In the genomic region with DNA sequence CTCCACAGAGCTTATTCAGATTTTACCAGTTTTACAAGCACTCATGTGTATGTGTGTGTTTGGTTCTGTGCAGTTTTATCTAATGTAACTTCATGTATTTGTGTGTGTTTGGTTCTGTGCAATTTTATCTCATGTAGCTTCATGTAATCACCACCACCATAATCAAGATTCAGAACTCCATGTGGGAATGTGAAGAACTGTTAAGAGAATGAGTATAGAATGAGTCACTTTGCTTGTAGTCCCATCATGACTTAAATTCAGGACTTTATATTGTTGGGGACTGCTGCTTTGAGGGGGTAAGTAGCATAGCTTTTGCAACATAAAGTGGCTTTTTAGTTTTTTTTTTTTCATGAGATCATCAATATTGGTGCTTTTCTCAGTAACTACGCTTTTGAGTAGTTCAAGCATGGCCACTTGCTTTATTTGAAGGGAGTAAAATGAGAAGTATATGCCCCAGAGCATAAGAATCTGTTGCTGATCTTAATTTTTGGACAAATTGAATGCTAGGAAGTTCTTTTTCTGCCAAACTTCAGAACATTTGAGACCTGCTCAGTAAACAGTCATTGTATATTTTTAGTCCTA, we compare ENCODE assay signal across 18 cellular contexts. TPM values are rescaled to one million over a fixed set of nuclear protein-coding genes. Genes with fewer than 3 reads are reported as not detected.
DNase-seq lines count a peak whose midpoint lies in the region; ATAC-seq and TF ChIP-seq lines count a peak whose summit lies in the region.
"Had no signal": no experiment of that assay in that cellular context is flagged by ENCODE, and none has a peak within 500 bp of the region (broad histone marks: within the 10 kb centered on the region; RNA-seq: fewer than 3 reads in every experiment).

No MANE protein-coding gene starts in this region.

- H2AFZ ChIP-seq in Karpas-422 (ENCODE audit: low read length), result no peak overlapping the region

- no peaks in the 10 kb centered on the region for H3K36me3 ChIP-seq in Karpas-422 (ENCODE audit: insufficient read depth, low read length)
- H3K36me3 ChIP-seq in transverse colon, result no peaks in the 10 kb centered on the region
- H3K36me3 ChIP-seq: brain microvascular endothelial cell, MG63, uterus had no signal

- H3K4me1 ChIP-seq in Karpas-422 (ENCODE audit: low read length) (peaks cover 25% of the 10 kb centered on the region), foreskin keratinocyte (peaks cover 35% of the 10 kb centered on the region), transverse colon (no peaks in the 10 kb centered on the region)
- H3K4me1 ChIP-seq: uterus had no signal

- DNase-seq in AG08395 (ENCODE audit: low spot score) (peak; percentile 51), Karpas-422 (no peak), astrocyte of the spinal cord (ENCODE audit: low read depth, low spot score) (peak; percentile 62), foreskin keratinocyte (peak in 1 of 2 donors; percentile 53), SIG-M5 treated with dmso at 0.1 percent for 504 hours (lab: John Stamatoyannopoulos, UW; ENCODE audit: unreplicated experiment) (no peak), transverse colon (no peak), cerebellar nuclear complex (lab: John Stamatoyannopoulos, UW) (no peak)
- no peak for DNase-seq in stimulated activated naive CD4-positive, alpha-beta T cell treated with Interleukin-2 at 50 U/mL for 16 hours (lab: John Stamatoyannopoulos, UW)
- DNase-seq: activated CD4-positive, alpha-beta T cell treated with anti-CD3 and anti-CD28 coated beads for 48 hours; brain microvascular endothelial cell; CD4-positive, alpha-beta T cell; MG63; NCI-H187; NCI-H446 treated with DMSO at 0.1 percent for 48 hours; right cardiac atrium; stimulated activated CD4-positive, alpha-beta T cell treated with anti-CD3 and anti-CD28 coated beads, Interleukin-1b, Interleukin-23, amount 100 ng/mL, for 48 hours; uterus had no signal

- TF ChIP-seq CTCF in astrocyte of the spinal cord (IDR thresholded peaks at IDR 0.05; ENCODE audit: low read depth, low read length) (no peak), foreskin keratinocyte (conservative IDR thresholded peaks at IDR 0.05) (no peak), transverse colon (IDR thresholded peaks at IDR 0.05) (no peak)

- no peak for TF ChIP-seq POLR2A in transverse colon (IDR thresholded peaks at IDR 0.05)

- no peaks in the 10 kb centered on the region for H3K27me3 ChIP-seq in Karpas-422 (ENCODE audit: low read length)
- no peaks in the 10 kb centered on the region for H3K27me3 ChIP-seq in foreskin keratinocyte
- no peaks in the 10 kb centered on the region for H3K27me3 ChIP-seq in transverse colon
- H3K27me3 ChIP-seq: brain microvascular endothelial cell, MG63, SJSA1, uterus had no signal

- peak; percentile 38 for ATAC-seq in foreskin keratinocyte
- ATAC-seq: right cardiac atrium had no signal

- 100% methylated on average over 1 of the region's 1 CpG for WGBS in transverse colon (ENCODE audit: low coverage in 1 of 2), 2 donors

- intact Hi-C loops in transverse colon (cut with DNase I; ENCODE audit: low total_unique reads), result no loop called here

- no peaks in the 10 kb centered on the region for H4K20me1 ChIP-seq in Karpas-422 (ENCODE audit: insufficient read depth, low read depth, low read length)

- no peak overlapping the region for H3K4me3 ChIP-seq in Karpas-422 (ENCODE audit: low read length)
- no peak overlapping the region for H3K4me3 ChIP-seq in astrocyte of the spinal cord (ENCODE audit: low read depth, low read length)
- no peak overlapping the region for H3K4me3 ChIP-seq in transverse colon
- H3K4me3 ChIP-seq: MG63, SJSA1, uterus had no signal

- H3K4me2 ChIP-seq in Karpas-422 (ENCODE audit: low read depth, low read length, poor library complexity, severe bottlenecking), result peak overlapping the region; percentile 10

- TF ChIP-seq EP300 in transverse colon (IDR thresholded peaks at IDR 0.05; ENCODE audit: low read depth), result no peak

- H3K9me2 ChIP-seq in Karpas-422 (replicated peaks; ENCODE audit: insufficient read depth, low read length), result no peaks in the 10 kb centered on the region

- H3K9me3 ChIP-seq in Karpas-422 (ENCODE audit: low read length), result no peaks in the 10 kb centered on the region
- H3K9me3 ChIP-seq in transverse colon, result no peaks in the 10 kb centered on the region
- H3K9me3 ChIP-seq: MG63, SJSA1, uterus had no signal

- H3K27ac ChIP-seq in Karpas-422 (ENCODE audit: low read length) (peak overlapping the region; percentile 72), foreskin keratinocyte (no peak overlapping the region), transverse colon (no peak overlapping the region)
- H3K27ac ChIP-seq: brain microvascular endothelial cell, SJSA1 had no signal

- no peak overlapping the region for H3K9ac ChIP-seq in Karpas-422 (ENCODE audit: low read length)

- no peaks in the 10 kb centered on the region for H3K79me2 ChIP-seq in Karpas-422 (ENCODE audit: low read length)

- in situ Hi-C loops in astrocyte of the spinal cord (cut with HindIII; ENCODE audit: low sequenced_read_pairs) (no loop called here), transverse colon (cut with MboI; ENCODE audit: low pct_ligation_motif_present in 1 of 4, low pct_unique_long_range_greater_than_20kb in 1 of 4, low sequenced_read_pairs in 3 of 4) (no loop called here)

RNA-seq across cellular contexts. Expression of a gene that starts 28.9 kb away (rescaled TPM):
- total RNA-seq in Karpas-422 (2014; rRNA removed; shearing (Covaris generic); ENCODE audit: low replicate concordance), result 2.3 and 2.6 TPM in 2 replicates
- total RNA-seq in foreskin keratinocyte (not detected in 2 replicates), transverse colon (under 1 TPM in 1 of 4 donors, not detected in 3; 0.79 TPM)
- polyA plus RNA-seq in foreskin keratinocyte, result not detected in 2 replicates
- total RNA-seq: right cardiac atrium, SJSA1, uterus had no signal
- polyA plus RNA-seq: right cardiac atrium had no signal

RNA-seq across cellular contexts. Expression of a gene that starts 34.7 kb away (rescaled TPM):
- total RNA-seq in Karpas-422 (2014; rRNA removed; shearing (Covaris generic); ENCODE audit: low replicate concordance), result 101 and 105 TPM in 2 replicates
- total RNA-seq in foreskin keratinocyte (83.2 and 84.3 TPM in 2 replicates), transverse colon (100 to 1,000 TPM in 3 of 4 donors, 10 to 100 TPM in 1; 65.1 to 135 (median 103) TPM)
- 64.2 and 66.8 TPM in 2 replicates for polyA plus RNA-seq in foreskin keratinocyte

Comparison
In these comparisons a context has a peak if more than half of its experiments do, and no peak if none do; other contexts are left out.
1. DNase-seq: peak in AG08395 (single experiment) and astrocyte of the spinal cord (single experiment); none in Karpas-422 (single experiment), SIG-M5 treated with dmso at 0.1 percent for 504 hours (single experiment), stimulated activated naive CD4-positive, alpha-beta T cell treated with Interleukin-2 at 50 U/mL for 16 hours (single experiment), transverse colon (single experiment) and cerebellar nuclear complex (0 of 2).